In genomic region chr6:18263561-18264337, GRCh38 we compare ENCODE assay signal across 8 cellular contexts. TPM values are rescaled to one million over a fixed set of nuclear protein-coding genes. Genes with fewer than 3 reads are reported as not detected.
DNase-seq lines count a peak whose midpoint lies in the region; ATAC-seq and TF ChIP-seq lines count a peak whose summit lies in the region.

No MANE protein-coding gene starts in this region.

- H3K4me3 ChIP-seq in DND-41 (ENCODE audit: low read depth in 1 of 2, low read length in 2 of 2) (peak overlapping the region; percentile 47 to 69), liver (ENCODE audit: low read depth in 1 of 3, low read length in 3 of 3) (peak overlapping the region; percentile 91 to 98 (median 93))

- peak; percentile 10; the same call in 1 of the 3 replicates for ATAC-seq in DND-41 (ENCODE audit: insufficient read depth, low read depth)
- peak; percentile 0 for ATAC-seq in GM21526 (IDR thresholded peaks at IDR 0.05; ENCODE audit: low FRiP score, unreplicated experiment)

- no peaks in the 10 kb centered on the region for H3K36me3 Mint-ChIP-seq in IgD-negative memory B cell

- peaks cover 37 to 47% (median 44%) of the 10 kb centered on the region in 3 donors for H3K4me1 Mint-ChIP-seq in IgD-negative memory B cell

- H3K27me3 Mint-ChIP-seq in IgD-negative memory B cell: no peaks in the 10 kb centered on the region

- WGBS in liver: under 1% methylated on average over 70 of the region's 70 CpGs

- H3K79me2 ChIP-seq in DND-41 (ENCODE audit: insufficient read depth, low read length): peaks cover 70% of the 10 kb centered on the region

- H3K27ac ChIP-seq in DND-41 (ENCODE audit: low read length) (peak overlapping the region; percentile 94), liver (ENCODE audit: low read depth in 1 of 2, low read length in 2 of 2) (peak overlapping the region; percentile 97 to 99)

- peak overlapping the region; percentile 90 for H3K9ac ChIP-seq in DND-41 (ENCODE audit: low read depth, low read length)
- H3K9ac ChIP-seq in liver (ENCODE audit: low read depth in 1 of 2, low read length in 2 of 2): peak overlapping the region; percentile 52 to 64

- H3K4me2 ChIP-seq in DND-41 (ENCODE audit: insufficient read depth, low read length): peak overlapping the region; percentile 69

- H3K9me3 ChIP-seq in DND-41 (ENCODE audit: insufficient read depth, low read length, severe bottlenecking): peaks cover 11% of the 10 kb centered on the region
- no peaks in the 10 kb centered on the region for H3K9me3 ChIP-seq in liver (ENCODE audit: control insufficient read depth in 4 of 4, low read length in 3 of 4)

- H3K9me3 Mint-ChIP-seq in IgD-negative memory B cell: no peaks in the 10 kb centered on the region

- H3K27me3 ChIP-seq in DND-41 (ENCODE audit: insufficient read depth, low read length, poor library complexity) (no peaks in the 10 kb centered on the region), liver (ENCODE audit: control insufficient read depth in 4 of 4, insufficient read depth in 4 of 4, low read length in 3 of 4) (no peaks in the 10 kb centered on the region)

- H3K36me3 ChIP-seq in DND-41 (ENCODE audit: insufficient read depth, low read length) (peaks cover 51% of the 10 kb centered on the region), liver (ENCODE audit: control insufficient read depth in 4 of 4, insufficient read depth in 3 of 4, low read depth in 1 of 4, low read length in 3 of 4) (peaks cover 0 to 3% (median 1%) of the 10 kb centered on the region in 4 donors)

- TF ChIP-seq CTCF in DND-41 (IDR thresholded peaks at IDR 0.05; ENCODE audit: borderline replicate concordance, extremely low read depth, low read length, poor library complexity, severe bottlenecking) (no peak), liver (IDR thresholded peaks at IDR 0.05; ENCODE audit: low read depth, low read length, missing input control) (no peak)

- TF ChIP-seq RAD21 in liver (IDR thresholded peaks at IDR 0.05): no peak

- H2AFZ ChIP-seq in DND-41 (ENCODE audit: low read depth, low read length): peak overlapping the region; percentile 46

- H3K4me1 ChIP-seq in DND-41 (ENCODE audit: insufficient read depth, low read length): peaks cover 61% of the 10 kb centered on the region
- peaks cover 7 to 30% (median 12%) of the 10 kb centered on the region in 4 donors for H3K4me1 ChIP-seq in liver (ENCODE audit: control insufficient read depth in 4 of 4, insufficient read depth in 4 of 4, low read length in 3 of 4)

- peak overlapping the region; percentile 87 to 97 (median 96) for H3K4me3 Mint-ChIP-seq in IgD-negative memory B cell

- peak; percentile 40 for DNase-seq in DND-41
- DNase-seq in UCSD-AML1 (lab: John Stamatoyannopoulos, UW; ENCODE audit: unreplicated experiment): peak; percentile 46
- peak; percentile 72 for DNase-seq in dermis blood vessel endothelial cell
- DNase-seq in stimulated activated CD4-positive, alpha-beta T cell treated with anti-CD3 and anti-CD28 coated beads, Interleukin-4, amount 100 ng/mL, for 4 hours: peak; percentile 14 to 18
- no peak for DNase-seq in NCI-H1694 treated with DMSO at 0.1 percent for 48 hours (lab: John Stamatoyannopoulos, UW)

- H3K27ac Mint-ChIP-seq in IgD-negative memory B cell: peak overlapping the region; percentile 91 to 97 (median 94)

- H4K20me1 ChIP-seq in DND-41 (ENCODE audit: insufficient read depth, low read length): peaks cover 44% of the 10 kb centered on the region

TF ChIP-seq in liver, 16 proteins besides CTCF, POLR2A, EP300 and RAD21:
- TF ChIP-seq SP1 (IDR thresholded peaks at IDR 0.05) (no peak), TAF1 (conservative IDR thresholded peaks at IDR 0.05) (no peak), ATF3 (IDR thresholded peaks at IDR 0.05) (no peak), HNF4A (conservative IDR thresholded peaks at IDR 0.05) (no peak), GABPA (IDR thresholded peaks at IDR 0.05 in 1 of 2, conservative IDR thresholded peaks at IDR 0.05 in 1 of 2) (no peak), MAX (IDR thresholded peaks at IDR 0.05) (no peak), FOXA2 (IDR thresholded peaks at IDR 0.05) (no peak), JUND (IDR thresholded peaks at IDR 0.05) (no peak), RXRA (IDR thresholded peaks at IDR 0.05) (no peak)
- TF ChIP-seq, protein P1, sequence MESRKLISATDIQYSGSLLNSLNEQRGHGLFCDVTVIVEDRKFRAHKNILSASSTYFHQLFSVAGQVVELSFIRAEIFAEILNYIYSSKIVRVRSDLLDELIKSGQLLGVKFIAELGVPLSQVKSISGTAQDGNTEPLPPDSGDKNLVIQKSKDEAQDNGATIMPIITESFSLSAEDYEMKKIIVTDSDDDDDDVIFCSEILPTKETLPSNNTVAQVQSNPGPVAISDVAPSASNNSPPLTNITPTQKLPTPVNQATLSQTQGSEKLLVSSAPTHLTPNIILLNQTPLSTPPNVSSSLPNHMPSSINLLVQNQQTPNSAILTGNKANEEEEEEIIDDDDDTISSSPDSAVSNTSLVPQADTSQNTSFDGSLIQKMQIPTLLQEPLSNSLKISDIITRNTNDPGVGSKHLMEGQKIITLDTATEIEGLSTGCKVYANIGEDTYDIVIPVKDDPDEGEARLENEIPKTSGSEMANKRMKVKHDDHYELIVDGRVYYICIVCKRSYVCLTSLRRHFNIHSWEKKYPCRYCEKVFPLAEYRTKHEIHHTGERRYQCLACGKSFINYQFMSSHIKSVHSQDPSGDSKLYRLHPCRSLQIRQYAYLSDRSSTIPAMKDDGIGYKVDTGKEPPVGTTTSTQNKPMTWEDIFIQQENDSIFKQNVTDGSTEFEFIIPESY (IDR thresholded peaks at IDR 0.05): no peak

RNA-seq across cellular contexts. Expression of gene DEK, which starts 0.6 kb away (rescaled TPM):
- polyA plus RNA-seq in IgD-negative memory B cell: 83.3 TPM
- 122 and 136 TPM in 2 replicates for total RNA-seq in dermis blood vessel endothelial cell
- total RNA-seq in liver: 10 to 100 TPM; 24.7 to 92.6 TPM
- polyA plus RNA-seq in liver: 10 to 100 TPM; 19.7 to 29.0 TPM
